25 cellular contexts compared by ENCODE assay signal in genomic region chr11:96010683-96011082, GRCh38.
"Had no signal": no experiment of that assay in that cellular context is flagged by ENCODE, and none has a peak within 500 bp of the region (broad histone marks: within the 10 kb centered on the region; RNA-seq: fewer than 3 reads in every experiment).

No MANE protein-coding gene starts in this region.

- H3K9me3 ChIP-seq: adrenal gland, ascending aorta, breast epithelium, esophagus squamous epithelium, gastrocnemius medialis, lower lobe of right lung, mucosa of descending colon, sigmoid colon, tibial artery had no signal

- H3K36me3 Mint-ChIP-seq: neural progenitor cell had no signal

- H3K27me3 ChIP-seq: adrenal gland, ascending aorta, breast epithelium, esophagus squamous epithelium, gastrocnemius medialis, neural progenitor cell, sigmoid colon, tibial artery had no signal

- H3K27ac ChIP-seq: adrenal gland, esophagus squamous epithelium, gastrocnemius medialis, lower lobe of right lung, neural progenitor cell, tibial artery had no signal

- H3K36me3 ChIP-seq: adrenal gland, ascending aorta, breast epithelium, esophagus squamous epithelium, gastrocnemius medialis, lower lobe of right lung, neural progenitor cell, sigmoid colon, tibial artery had no signal

- H3K4me3 ChIP-seq: adrenal gland, ascending aorta, breast epithelium, coronary artery, esophagus squamous epithelium, gastrocnemius medialis, lower lobe of right lung, mucosa of descending colon, neural progenitor cell, sigmoid colon, tibial artery had no signal

- DNase-seq: activated CD4-positive, alpha-beta T cell treated with anti-CD3 and anti-CD28 coated beads, Interleukin-2, amount 50 U/mL, for 1 hour; activated CD8-positive, alpha-beta T cell treated with anti-CD3 and anti-CD28 coated beads, Interleukin-2, amount 10 ng/mL, durations not matched to agents 7 days and 5 days; activated naive CD4-positive, alpha-beta T cell treated with Interleukin-2 at 50 U/mL for 16 hours; adrenal gland; esophagus squamous epithelium; gastrocnemius medialis; hypothalamus; left colon; lower lobe of right lung; mesendoderm; mucosa of descending colon; posterior cingulate gyrus; sigmoid colon; stimulated activated CD4-positive, alpha-beta T cell treated with anti-CD3 and anti-CD28 coated beads, Interleukin-2, amount 100 ng/mL, for 48 hours; stimulated activated CD8-positive, alpha-beta memory T cell treated with anti-CD3 and anti-CD28 coated beads, Interleukin-4, amount 100 ng/mL, for 48 hours; stimulated activated naive CD4-positive, alpha-beta T cell treated with Interleukin-2 at 50 U/mL for 16 hours; tibial artery had no signal

- ATAC-seq: activated CD4-positive, CD25-positive, alpha-beta regulatory T cell treated with anti-CD3 and anti-CD28 coated beads, Interleukin-2, amount 50 U/mL, for 24 hours; activated CD8-positive, alpha-beta T cell treated with anti-CD3 and anti-CD28 coated beads, Interleukin-2, amount 10 ng/mL, durations not matched to agents 7 days and 5 days; gastrocnemius medialis; left colon; lower lobe of right lung; mucosa of descending colon had no signal

- H3K9ac ChIP-seq: neural progenitor cell had no signal

- H3K27me3 Mint-ChIP-seq: central memory CD8-positive, alpha-beta T cell had no signal

- H3K4me3 Mint-ChIP-seq: activated CD8-positive, alpha-beta T cell treated with anti-CD3 and anti-CD28 coated beads, Interleukin-2, amount 10 ng/mL, durations not matched to agents 7 days and 5 days; central memory CD8-positive, alpha-beta T cell; neural progenitor cell; T-helper 1 cell treated with Interleukin-12 subunit alpha and Interleukin-12 subunit beta and Interleukin-4 antibody, amounts not matched to agents 30 μg/mL and 1 μg/mL, for 36 hours had no signal

- H3K27ac Mint-ChIP-seq: activated CD8-positive, alpha-beta T cell treated with anti-CD3 and anti-CD28 coated beads, Interleukin-2, amount 10 ng/mL, durations not matched to agents 7 days and 5 days; activated T-helper 2 cell treated with anti-CD3 and anti-CD28 coated beads, Interferon-gamma antibody, Interleukin-2, Interleukin-4, amounts not matched to agents 10 μg/mL and 5 μg/mL and 100 μg/mL, durations not matched to agents 14 hours and 24 hours and 36 hours; neural progenitor cell; T-helper 1 cell treated with Interleukin-12 subunit alpha and Interleukin-12 subunit beta and Interleukin-4 antibody, amounts not matched to agents 30 μg/mL and 1 μg/mL, for 36 hours had no signal

- H3K9me3 Mint-ChIP-seq: activated T-helper 2 cell treated with anti-CD3 and anti-CD28 coated beads, Interferon-gamma antibody, Interleukin-2, Interleukin-4, amounts not matched to agents 10 μg/mL and 5 μg/mL and 100 μg/mL, durations not matched to agents 14 hours and 24 hours and 36 hours; central memory CD8-positive, alpha-beta T cell; neural progenitor cell; T-helper 1 cell treated with Interleukin-12 subunit alpha and Interleukin-12 subunit beta and Interleukin-4 antibody, amounts not matched to agents 30 μg/mL and 1 μg/mL, for 36 hours had no signal
